In genomic region chr10:12348341-12348869, GRCh38 we compare ENCODE assay signal across 8 cellular contexts. TPM values are rescaled to one million over a fixed set of nuclear protein-coding genes. Genes with fewer than 3 reads are reported as not detected.
DNase-seq lines count a peak whose midpoint lies in the region; ATAC-seq and TF ChIP-seq lines count a peak whose summit lies in the region.

No MANE protein-coding gene starts in this region.

- H3K4me3 ChIP-seq in Loucy (ENCODE audit: low read length, poor library complexity, severe bottlenecking) = peak overlapping the region; percentile 65
- peak overlapping the region; percentile 52 to 65 for H3K4me3 ChIP-seq in duodenal mucosa (ENCODE audit: low read depth in 1 of 2, low read length in 2 of 2)

- H3K4me1 Mint-ChIP-seq in CD14-positive monocyte = peaks cover 26% of the 10 kb centered on the region
- peaks cover 29% of the 10 kb centered on the region for H3K4me1 Mint-ChIP-seq in nephron progenitor cell

- no peaks in the 10 kb centered on the region for H4K20me1 ChIP-seq in Loucy (ENCODE audit: insufficient read depth, low read length, poor library complexity, severe bottlenecking)

- peaks cover 45 to 51% (median 50%) of the 10 kb centered on the region in 3 donors for H3K27me3 Mint-ChIP-seq in CD14-positive monocyte (ENCODE audit: low read depth in 3 of 3)
- peaks cover 75% of the 10 kb centered on the region for H3K27me3 Mint-ChIP-seq in nephron progenitor cell (ENCODE audit: low read depth, poor library complexity)

- H3K4me2 ChIP-seq in Loucy (ENCODE audit: low read depth, low read length, poor library complexity, severe bottlenecking) = peak overlapping the region; percentile 68

- H3K9ac ChIP-seq in Loucy (ENCODE audit: low read depth, low read length, poor library complexity, severe bottlenecking) (peak overlapping the region; percentile 46), duodenal mucosa (ENCODE audit: low read depth in 1 of 2, low read length in 2 of 2) (peak overlapping the region in 1 of 2 donors; percentile 43)

- H3K9me3 Mint-ChIP-seq in CD14-positive monocyte (peaks cover 0 to 11% (median 3%) of the 10 kb centered on the region in 7 donors), nephron progenitor cell (no peaks in the 10 kb centered on the region)

- ATAC-seq in HG03196 (IDR thresholded peaks at IDR 0.05; ENCODE audit: unreplicated experiment) = no peak

- TF ChIP-seq CTCF in CD14-positive monocyte (IDR thresholded peaks at IDR 0.05) (no peak), Loucy (conservative IDR thresholded peaks at IDR 0.05; ENCODE audit: low read length) (no peak), nephron progenitor cell (IDR thresholded peaks at IDR 0.05) (no peak)

- H3K36me3 ChIP-seq in Loucy (ENCODE audit: insufficient read depth, low read length) (no peaks in the 10 kb centered on the region), duodenal mucosa (ENCODE audit: control insufficient read depth in 1 of 2, insufficient read depth in 2 of 2, low read length in 2 of 2) (no peaks in the 10 kb centered on the region)

- H3K9me3 ChIP-seq in Loucy (ENCODE audit: insufficient read depth, low read depth, low read length) = no peaks in the 10 kb centered on the region
- no peaks in the 10 kb centered on the region for H3K9me3 ChIP-seq in duodenal mucosa (ENCODE audit: control insufficient read depth in 1 of 2, low read length in 2 of 2)

- in situ Hi-C loops in KBM-7 (cut with MboI; ENCODE audit: low pct_unique_long_range_greater_than_20kb, low sequenced_read_pairs) = no loop called here

- H3F3A ChIP-seq in Loucy (ENCODE audit: low read depth) = peaks cover 10% of the 10 kb centered on the region

- intact Hi-C loops in CD14-positive monocyte (cut with micrococcal nuclease) = loop anchor here in 1 of 2 donors (2.0 kb wide), 1 partner anchor 14 kb away; no protein-coding TSS in a partner anchor

- DNase-seq in CD14-positive monocyte (ENCODE audit: low spot score) (peak; percentile 45), nephron progenitor cell (no peak), KBM-7 (no peak), iPS-NIHi7 (ENCODE audit: extremely low spot score) (no peak), HCEC 1CT (no peak)

- H3K9me2 ChIP-seq in Loucy (replicated peaks; ENCODE audit: low read depth, low read length) = no peaks in the 10 kb centered on the region

- H2AFZ ChIP-seq in Loucy (ENCODE audit: low read length) = peak overlapping the region; percentile 71; the same call in 1 of the 2 replicates

- H3K36me3 Mint-ChIP-seq in CD14-positive monocyte (peaks cover 6 to 8% of the 10 kb centered on the region in 2 donors), nephron progenitor cell (ENCODE audit: low read depth) (no peaks in the 10 kb centered on the region)

- peaks cover 4% of the 10 kb centered on the region for H3K27me3 ChIP-seq in Loucy (ENCODE audit: insufficient read depth, low read length, poor library complexity, severe bottlenecking)
- H3K27me3 ChIP-seq in duodenal mucosa (ENCODE audit: control insufficient read depth in 1 of 2, insufficient read depth in 2 of 2, low read length in 2 of 2) = no peaks in the 10 kb centered on the region

- H3K27ac Mint-ChIP-seq in CD14-positive monocyte (peak overlapping the region in 5 of 7 donors; percentile 50 to 81 (median 70)), nephron progenitor cell (no peak overlapping the region)

- H3K4me3 Mint-ChIP-seq in CD14-positive monocyte = peak overlapping the region; percentile 81 to 87
- peak overlapping the region; percentile 82 for H3K4me3 Mint-ChIP-seq in nephron progenitor cell

- H3K4me1 ChIP-seq in Loucy (ENCODE audit: insufficient read depth, low read length, poor library complexity, severe bottlenecking) (peaks cover 23% of the 10 kb centered on the region), duodenal mucosa (ENCODE audit: control insufficient read depth in 1 of 2, insufficient read depth in 2 of 2, low read length in 2 of 2) (peaks cover 10 to 21% of the 10 kb centered on the region in 2 donors)

- peak overlapping the region; percentile 32 for H3K27ac ChIP-seq in duodenal mucosa (ENCODE audit: low read depth, low read length)

- H3K79me2 ChIP-seq in Loucy (ENCODE audit: insufficient read depth, low read length) = peaks cover 12% of the 10 kb centered on the region; the same call in 1 of the 2 replicates

RNA-seq across cellular contexts. Expression of gene CAMK1D, which starts 0.9 kb away (rescaled TPM):
- 1 to 10 TPM; 6.7 to 7.1 TPM for polyA plus RNA-seq in CD14-positive monocyte
